11 cellular contexts compared by ENCODE assay signal in the genomic region with DNA sequence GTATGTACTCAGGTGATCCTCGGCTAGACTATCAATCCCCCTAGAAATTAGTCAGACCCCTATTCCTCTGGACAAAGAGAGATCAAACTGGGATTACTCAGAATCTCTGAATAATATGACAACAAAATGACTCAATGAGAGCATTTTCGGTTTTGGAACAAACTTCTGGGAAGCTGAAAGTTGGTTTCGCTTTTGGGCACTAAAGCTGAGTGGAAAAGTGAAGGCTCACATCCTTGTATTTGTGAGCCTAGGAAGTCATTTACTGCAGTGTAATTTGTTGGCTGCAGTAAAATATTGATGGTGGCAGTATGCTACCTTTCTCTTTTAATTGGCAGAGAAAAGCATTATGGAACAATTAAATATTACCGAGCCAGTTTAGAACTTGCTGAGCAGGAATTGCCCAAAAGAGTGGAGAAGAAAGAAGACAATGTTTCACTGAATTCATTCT.
DNase-seq lines count a peak whose midpoint lies in the region; ATAC-seq and TF ChIP-seq lines count a peak whose summit lies in the region.
"Had no signal": no experiment of that assay in that cellular context is flagged by ENCODE, and none has a peak within 500 bp of the region (broad histone marks: within the 10 kb centered on the region; RNA-seq: fewer than 3 reads in every experiment).

No MANE protein-coding gene starts in this region.

- DNase-seq in HCEC 1CT (peak; percentile 38), SJSA1 (ENCODE audit: low read depth in 1 of 2, low spot score in 2 of 2) (peak in 1 of 2 experiments; percentile 28), fibroblast of peridontal ligament (ENCODE audit: extremely low read depth) (peak; percentile 58), stomach (no peak), epidermal melanocyte (ENCODE audit: insufficient read length, low spot score) (no peak), substantia nigra (lab: John Stamatoyannopoulos, UW) (no peak), mucosa of gallbladder (ENCODE audit: low spot score) (no peak)
- DNase-seq: activated B cell treated with CpG ODN at 0.5 μM for 24 hours, NCI-H524 treated with DMSO at 0.1 percent for 48 hours had no signal

- H3K27ac ChIP-seq in SJSA1, result 0 out of 2 replicates have a peak overlapping the region, but pooled peaks have one; percentile 15
- peak overlapping the region; percentile 6 to 75 (median 38) for H3K27ac ChIP-seq in stomach
- H3K27ac ChIP-seq in substantia nigra (ENCODE audit: low read depth, low read length, poor library complexity, severe bottlenecking), result no peak overlapping the region
- H3K27ac ChIP-seq: SK-N-MC had no signal

- no peak for TF ChIP-seq EP300 in stomach (IDR thresholded peaks at IDR 0.05)

- TF ChIP-seq POLR2A in stomach (IDR thresholded peaks at IDR 0.05), result no peak

- H3K36me3 ChIP-seq in SJSA1, result no peaks in the 10 kb centered on the region
- no peaks in the 10 kb centered on the region for H3K36me3 ChIP-seq in stomach

- H3K27me3 ChIP-seq in SJSA1 (replicated peaks), result no peaks in the 10 kb centered on the region
- no peaks in the 10 kb centered on the region for H3K27me3 ChIP-seq in stomach

- no peaks in the 10 kb centered on the region for H3K9me3 ChIP-seq in SJSA1 (replicated peaks)
- no peaks in the 10 kb centered on the region for H3K9me3 ChIP-seq in stomach

- 17 to 60% (median 49%) methylated on average over 4 of the region's 4 CpGs for WGBS in stomach, 5 donors

- TF ChIP-seq CTCF in stomach (IDR thresholded peaks at IDR 0.05), result no peak

- no peak for ATAC-seq in GM18511 (IDR thresholded peaks at IDR 0.05; ENCODE audit: unreplicated experiment)

- H3K4me1 ChIP-seq in SJSA1 (replicated peaks) (peaks cover 18% of the 10 kb centered on the region), stomach (peaks cover 0 to 7% (median 0%) of the 10 kb centered on the region in 4 donors)

- H3K4me3 ChIP-seq in SJSA1 (peak overlapping the region; percentile 14), stomach (no peak overlapping the region)
- H3K4me3 ChIP-seq: SK-N-MC had no signal

- intact Hi-C loops in stomach (cut with DNase I; ENCODE audit: low total_unique reads), result no loop called here

Comparison
In these comparisons a context has a peak if more than half of its experiments do, and no peak if none do; other contexts are left out.
1. DNase-seq: peak in HCEC 1CT (single experiment) and fibroblast of peridontal ligament (single experiment); none in stomach (single experiment), epidermal melanocyte (single experiment), substantia nigra (0 of 49) and mucosa of gallbladder (single experiment).